ENCODE assay signal across 8 cellular contexts in genomic region chr5:139689631-139690384, GRCh38. TPM values are rescaled to one million over a fixed set of nuclear protein-coding genes. Genes with fewer than 3 reads are reported as not detected.
DNase-seq lines count a peak whose midpoint lies in the region; ATAC-seq, FAIRE-seq and TF ChIP-seq lines count a peak whose summit lies in the region.

No MANE protein-coding gene starts in this region.

- TF ChIP-seq POLR2A in A549 (IDR thresholded peaks at IDR 0.05; ENCODE audit: low read length) (no peak), GM12891 (IDR thresholded peaks at IDR 0.05; ENCODE audit: low read depth, low read length) (no peak)

- peak; percentile 35 to 41 for DNase-seq in A549 (ENCODE audit: low read depth in 1 of 2, low spot score in 1 of 2)
- DNase-seq in GM12891 (ENCODE audit: insufficient read length, low spot score), result peak; percentile 64
- peak; percentile 45 for DNase-seq in SK-N-DZ (ENCODE audit: low spot score)
- no peak for DNase-seq in foreskin keratinocyte
- DNase-seq in psoas muscle, result no peak
- no peak for DNase-seq in epidermal melanocyte (ENCODE audit: insufficient read length, low spot score)
- DNase-seq in mucosa of gallbladder (ENCODE audit: low spot score), result no peak

- intact Hi-C loops in psoas muscle (cut with DNase I), result loop anchor here (2.0 to 5.0 kb wide), 2 partner anchors 55 to 72 kb away; no protein-coding TSS in a partner anchor

- peak; percentile 78 for TF ChIP-seq CTCF in A549 (IDR thresholded peaks at IDR 0.05)
- peak; percentile 76 for TF ChIP-seq CTCF in foreskin keratinocyte (conservative IDR thresholded peaks at IDR 0.05)
- TF ChIP-seq CTCF in psoas muscle (IDR thresholded peaks at IDR 0.05), result peak; percentile 63

- no peak for TF ChIP-seq EP300 in A549 (IDR thresholded peaks at IDR 0.05)

- H3K27me3 ChIP-seq in foreskin keratinocyte (peaks cover 28% of the 10 kb centered on the region), psoas muscle (ENCODE audit: insufficient read depth in 3 of 3, low read length in 2 of 3) (no peaks in the 10 kb centered on the region)

- no peak overlapping the region for H3K4me3 ChIP-seq in A549
- H3K4me3 ChIP-seq in psoas muscle, result peak overlapping the region; percentile 12

- ATAC-seq in A549 (peak; percentile 52 to 69; a peak in 5 of 6 replicates), foreskin keratinocyte (peak; percentile 29), psoas muscle (peak in 2 of 4 donors; percentile 8 to 21), GM19463 (IDR thresholded peaks at IDR 0.05; ENCODE audit: unreplicated experiment) (no peak)

- CTCF ChIA-PET in A549 (lab: Yijun Ruan, JAX), result interaction anchor here (0.6 to 10.6 kb wide), 39 partner anchors 7 to 269 kb away, joined by 3 to 248 read pairs (median 6); partner anchors contain the start of genes CXXC5 and DNAJC18

- 70% methylated on average over 7 of the region's 17 CpGs for WGBS in A549 (ENCODE audit: missing lambda C conversion rate)
- WGBS in psoas muscle, 3 donors, result 21 to 44% (median 24%) methylated on average over 16 to 17 of the region's 17 CpGs

- H3K27ac ChIP-seq in A549 (peak overlapping the region; percentile 20 to 69; a peak in 5 of 6 replicates), foreskin keratinocyte (no peak overlapping the region), psoas muscle (peak overlapping the region; percentile 34)

- peak overlapping the region; percentile 21; the same call in 1 of the 3 replicates for H3K4me2 ChIP-seq in A549

- H3K9me3 ChIP-seq in A549 (no peaks in the 10 kb centered on the region), psoas muscle (no peaks in the 10 kb centered on the region)

- H3K36me3 ChIP-seq in psoas muscle (ENCODE audit: insufficient read depth in 1 of 2, low read depth in 1 of 2), result no peaks in the 10 kb centered on the region

- no peak for FAIRE-seq in A549 (lab: Jason Lieb, UNC)
- peak; percentile 66 for FAIRE-seq in GM12891 (lab: Jason Lieb, UNC)

- POLR2A ChIA-PET in A549 (lab: Yijun Ruan, JAX), result no interaction called here

- TF ChIP-seq RAD21 in A549 (conservative IDR thresholded peaks at IDR 0.05 in 1 of 2, IDR thresholded peaks at IDR 0.05 in 1 of 2), result peak; percentile 79 to 80

- H3K4me1 ChIP-seq in A549 (peaks cover 34% of the 10 kb centered on the region), foreskin keratinocyte (no peaks in the 10 kb centered on the region), psoas muscle (peaks cover 72% of the 10 kb centered on the region)

TF ChIP-seq in A549, 52 proteins besides CTCF, POLR2A, EP300 and RAD21:
- TF ChIP-seq MAX (IDR thresholded peaks at IDR 0.05), result no peak
- no peak for TF ChIP-seq MYC (IDR thresholded peaks at IDR 0.05; ENCODE audit: borderline replicate concordance, low read length)
- no peak for TF ChIP-seq FOXS1 (CRISPR knock-in tag; IDR thresholded peaks at IDR 0.05)
- TF ChIP-seq ATOH8 (CRISPR knock-in tag; IDR thresholded peaks at IDR 0.05; ENCODE audit: low read depth), result no peak
- no peak for TF ChIP-seq FOSB (CRISPR knock-in tag; IDR thresholded peaks at IDR 0.05)
- no peak for TF ChIP-seq BCL3 (IDR thresholded peaks at IDR 0.05)
- TF ChIP-seq SMC3 (IDR thresholded peaks at IDR 0.05), result peak; percentile 84

TF ChIP-seq in GM12891, 5 proteins besides CTCF, POLR2A, EP300 and RAD21:
- TF ChIP-seq POLR2AphosphoS5 (IDR thresholded peaks at IDR 0.05; ENCODE audit: low read depth, low read length) (no peak), POU2F2 (IDR thresholded peaks at IDR 0.05; ENCODE audit: low read depth, low read length) (no peak), TAF1 (IDR thresholded peaks at IDR 0.05; ENCODE audit: low read depth, low read length) (no peak), PAX5 (IDR thresholded peaks at IDR 0.05; ENCODE audit: insufficient read depth, low read length, severe bottlenecking) (no peak), SPI1 (IDR thresholded peaks at IDR 0.05; ENCODE audit: low read depth, low read length) (no peak)

RNA-seq across cellular contexts. Expression of gene CXXC5, which starts 41.7 kb away (rescaled TPM):
- polyA plus RNA-seq in A549 (2011; rRNA removed) (16.7 and 18.1 TPM in 2 replicates), A549 (2017; fragmentation: RNase III; extraction: RNeasy Plus Mini Kit Qiagen cat#74134 plus additional on column Dnase treatment) (22.5 to 32.5 TPM (median 26.1 TPM) in 3 replicates), foreskin keratinocyte (0.84 and 0.94 TPM in 2 replicates), psoas muscle (10 to 100 TPM; 24.5 to 48.5 (median 27.0) TPM)
- 19.5 and 34.4 TPM in 2 replicates for polyA plus RNA-seq in A549 (2012; cell fraction: cytosol; rRNA removed)
- 24.3 and 27.2 TPM in 2 replicates for polyA plus RNA-seq in A549 (2012; cell fraction: nucleus; rRNA removed)
- polyA minus RNA-seq in A549 (2011; rRNA and poly(A)+ RNA removed), result 6.9 and 12.0 TPM in 2 replicates
- polyA plus RNA-seq in GM12891 (2012; ENCODE audit: low read depth, missing spikeins), result 29.4 TPM
- 24.9 and 31.1 TPM in 2 replicates for polyA plus RNA-seq in SK-N-DZ (2014; cell fraction: cytosol; rRNA removed)
- polyA plus RNA-seq in SK-N-DZ (2014; cell fraction: nucleus; rRNA removed), result 15.4 and 23.8 TPM in 2 replicates
- total RNA-seq in foreskin keratinocyte (1.0 and 1.2 TPM in 2 replicates), psoas muscle (10 to 100 TPM; 31.9 to 88.3 (median 48.5) TPM), mucosa of gallbladder (71.7 TPM)

Comparison
In these comparisons a context has a peak if more than half of its experiments do, and no peak if none do; other contexts are left out.
1. DNase-seq: peak in A549 (2 of 2), GM12891 (single experiment) and SK-N-DZ (single experiment); none in foreskin keratinocyte (0 of 2), psoas muscle (0 of 2), epidermal melanocyte (single experiment) and mucosa of gallbladder (single experiment).
2. RNA of gene CXXC5, which starts 41.7 kb away (total RNA-seq): 71.7 TPM in mucosa of gallbladder (single experiment) and 31.9 to 88.3 TPM in psoas muscle; 1.0 to 1.2 TPM in foreskin keratinocyte; every median in the first group is over 10 times any median in the second.
3. Peak in every context shown above with its lines, with median percentiles within 50 percentile points of each other: CTCF ChIP-seq.